ENCODE assay signal across 20 cellular contexts in genomic region chr17:50501906-50502642, GRCh38. TPM values are rescaled to one million over a fixed set of nuclear protein-coding genes. Genes with fewer than 3 reads are reported as not detected.
DNase-seq lines count a peak whose midpoint lies in the region; ATAC-seq and TF ChIP-seq lines count a peak whose summit lies in the region.
"Had no signal": no experiment of that assay in that cellular context is flagged by ENCODE, and none has a peak within 500 bp of the region (broad histone marks: within the 10 kb centered on the region; RNA-seq: fewer than 3 reads in every experiment).

No MANE protein-coding gene starts in this region.

- H3K27me3 ChIP-seq in muscle layer of duodenum (ENCODE audit: low read depth, low read length) (no peaks in the 10 kb centered on the region), transverse colon (no peaks in the 10 kb centered on the region)
- H3K27me3 ChIP-seq: MG63 had no signal

- no peaks in the 10 kb centered on the region for H3K9me3 Mint-ChIP-seq in activated naive CD4-positive, alpha-beta T cell treated with anti-CD3 and anti-CD28 coated beads, Interleukin-2, amount 10 ng/mL, durations not matched to agents 7 days and 5 days
- no peaks in the 10 kb centered on the region for H3K9me3 Mint-ChIP-seq in activated naive CD4-positive, alpha-beta T cell treated with anti-CD3 and anti-CD28 coated beads, Interleukin-2, amount 50 U/mL, for 72 hours
- no peaks in the 10 kb centered on the region for H3K9me3 Mint-ChIP-seq in chondrocyte (ENCODE audit: low read depth)

- peaks cover 41% of the 10 kb centered on the region for H3K4me1 Mint-ChIP-seq in activated naive CD4-positive, alpha-beta T cell treated with anti-CD3 and anti-CD28 coated beads, Interleukin-2, amount 10 ng/mL, durations not matched to agents 7 days and 5 days
- H3K4me1 Mint-ChIP-seq in chondrocyte (ENCODE audit: low read depth): peaks cover 3% of the 10 kb centered on the region

- peak overlapping the region; percentile 28 for H3K27ac Mint-ChIP-seq in activated naive CD4-positive, alpha-beta T cell treated with anti-CD3 and anti-CD28 coated beads, Interleukin-2, amount 10 ng/mL, durations not matched to agents 7 days and 5 days
- H3K27ac Mint-ChIP-seq in activated naive CD4-positive, alpha-beta T cell treated with anti-CD3 and anti-CD28 coated beads, Interleukin-2, amount 50 U/mL, for 72 hours: no peak overlapping the region
- no peak overlapping the region for H3K27ac Mint-ChIP-seq in chondrocyte (ENCODE audit: unreplicated experiment)

- no peak for TF ChIP-seq CTCF in chondrocyte (IDR thresholded peaks at IDR 0.05)
- TF ChIP-seq CTCF in transverse colon (IDR thresholded peaks at IDR 0.05): no peak

- DNase-seq in activated naive CD4-positive, alpha-beta T cell treated with anti-CD3 and anti-CD28 coated beads, Interleukin-2, amount 10 ng/mL, durations not matched to agents 7 days and 5 days: no peak
- DNase-seq in activated naive CD4-positive, alpha-beta T cell treated with anti-CD3 and anti-CD28 coated beads, Interleukin-2, amount 50 U/mL, for 72 hours (ENCODE audit: low spot score in 2 of 2): no peak
- DNase-seq in chondrocyte (ENCODE audit: low spot score) (peak; percentile 15), transverse colon (no peak), retina (no peak)
- DNase-seq: 8988T; Calu3; CD4-positive, alpha-beta memory T cell; DMS79 treated with DMSO at 0.1 percent for 48 hours; Karpas-422; MG63; NCI-H1092; NCI-H1694; PC-3 had no signal

- no peak for ATAC-seq in activated naive CD4-positive, alpha-beta T cell treated with anti-CD3 and anti-CD28 coated beads, Interleukin-2, amount 50 U/mL, for 72 hours
- ATAC-seq in GM19467 (IDR thresholded peaks at IDR 0.05; ENCODE audit: unreplicated experiment): no peak
- ATAC-seq in GM21576 (IDR thresholded peaks at IDR 0.05; ENCODE audit: unreplicated experiment): no peak
- ATAC-seq: PC-3 had no signal

- in situ Hi-C loops in transverse colon (cut with MboI; ENCODE audit: low pct_ligation_motif_present in 1 of 4, low pct_unique_long_range_greater_than_20kb in 1 of 4, low sequenced_read_pairs in 3 of 4): no loop called here

- H3K27ac ChIP-seq in muscle layer of duodenum (ENCODE audit: low read length) (peak overlapping the region; percentile 5), transverse colon (peak overlapping the region in 3 of 4 donors; percentile 29 to 46 (median 40))
- H3K27ac ChIP-seq: RWPE1 had no signal

- peaks cover 42% of the 10 kb centered on the region for H3K27me3 Mint-ChIP-seq in activated naive CD4-positive, alpha-beta T cell treated with anti-CD3 and anti-CD28 coated beads, Interleukin-2, amount 10 ng/mL, durations not matched to agents 7 days and 5 days
- no peaks in the 10 kb centered on the region for H3K27me3 Mint-ChIP-seq in chondrocyte (ENCODE audit: low read depth)
- H3K27me3 Mint-ChIP-seq: CD4-positive, alpha-beta memory T cell had no signal

- no peaks in the 10 kb centered on the region for H3K36me3 Mint-ChIP-seq in activated naive CD4-positive, alpha-beta T cell treated with anti-CD3 and anti-CD28 coated beads, Interleukin-2, amount 10 ng/mL, durations not matched to agents 7 days and 5 days
- no peaks in the 10 kb centered on the region for H3K36me3 Mint-ChIP-seq in activated naive CD4-positive, alpha-beta T cell treated with anti-CD3 and anti-CD28 coated beads, Interleukin-2, amount 50 U/mL, for 72 hours
- no peaks in the 10 kb centered on the region for H3K36me3 Mint-ChIP-seq in chondrocyte (ENCODE audit: low read depth)
- H3K36me3 Mint-ChIP-seq: CD4-positive, alpha-beta memory T cell had no signal

- 81 to 84% methylated on average over 9 to 14 of the region's 14 CpGs for WGBS in transverse colon (ENCODE audit: low coverage in 1 of 2), 2 donors

- H3K9me3 ChIP-seq in muscle layer of duodenum (ENCODE audit: control insufficient read depth in 1 of 2, low read length in 2 of 2): no peaks in the 10 kb centered on the region
- H3K9me3 ChIP-seq in transverse colon: no peaks in the 10 kb centered on the region
- H3K9me3 ChIP-seq: HAP-1, MG63 had no signal

- H3K4me1 ChIP-seq in muscle layer of duodenum (ENCODE audit: control insufficient read depth in 1 of 2, insufficient read depth in 2 of 2, low read length in 2 of 2): no peaks in the 10 kb centered on the region
- H3K4me1 ChIP-seq in transverse colon: peaks cover 0 to 20% (median 5%) of the 10 kb centered on the region in 4 donors
- H3K4me1 ChIP-seq: HAP-1 had no signal

- no peak for TF ChIP-seq EP300 in transverse colon (IDR thresholded peaks at IDR 0.05; ENCODE audit: low read depth)

- H3K36me3 ChIP-seq in muscle layer of duodenum (ENCODE audit: control insufficient read depth in 1 of 2, insufficient read depth in 2 of 2, low read length in 2 of 2): no peaks in the 10 kb centered on the region
- no peaks in the 10 kb centered on the region for H3K36me3 ChIP-seq in transverse colon
- H3K36me3 ChIP-seq: HAP-1, MG63 had no signal

- H3K4me3 ChIP-seq in muscle layer of duodenum (ENCODE audit: low read depth in 1 of 2, low read length in 2 of 2) (no peak overlapping the region), transverse colon (no peak overlapping the region)
- H3K4me3 ChIP-seq: HAP-1, MG63 had no signal

- no peak for TF ChIP-seq POLR2A in transverse colon (IDR thresholded peaks at IDR 0.05)

- intact Hi-C loops in transverse colon (cut with DNase I; ENCODE audit: low total_unique reads): no loop called here

- CTCF ChIA-PET in activated naive CD4-positive, alpha-beta T cell treated with anti-CD3 and anti-CD28 coated beads, Interleukin-2, amount 10 ng/mL, durations not matched to agents 7 days and 5 days (lab: Charles Lee): interaction anchor here (0.6 to 6.2 kb wide), 6 partner anchors 9 to 124 kb away, joined by 3 to 44 read pairs (median 8); partner anchors contain the start of gene RSAD1

- no peak overlapping the region for H3K4me3 Mint-ChIP-seq in activated naive CD4-positive, alpha-beta T cell treated with anti-CD3 and anti-CD28 coated beads, Interleukin-2, amount 10 ng/mL, durations not matched to agents 7 days and 5 days
- H3K4me3 Mint-ChIP-seq in chondrocyte (ENCODE audit: unreplicated experiment): no peak overlapping the region
- H3K4me3 Mint-ChIP-seq: CD4-positive, alpha-beta memory T cell had no signal

RNA-seq across cellular contexts. Expression of gene MYCBPAP, which starts 6.2 kb away (rescaled TPM):
- 1 to 10 TPM in 1 of 2 donors, under 1 TPM in 1; 0.30 to 1.6 TPM for total RNA-seq in activated naive CD4-positive, alpha-beta T cell treated with anti-CD3 and anti-CD28 coated beads, Interleukin-2, amount 50 U/mL, for 72 hours
- total RNA-seq in chondrocyte (0.99 to 1.2 TPM (median 1.00 TPM) in 3 replicates), transverse colon (1 to 10 TPM in 2 of 4 donors, under 1 TPM in 1, not detected in 1; 0.64 to 3.7 (median 2.7) TPM)

RNA-seq across cellular contexts. Expression of gene RSAD1, which starts 23.4 kb away (rescaled TPM):
- total RNA-seq in activated naive CD4-positive, alpha-beta T cell treated with anti-CD3 and anti-CD28 coated beads, Interleukin-2, amount 50 U/mL, for 72 hours: 10 to 100 TPM; 24.4 to 51.0 TPM
- total RNA-seq in chondrocyte (28.6 to 33.4 TPM (median 29.8 TPM) in 3 replicates), transverse colon (10 to 100 TPM; 19.1 to 35.6 (median 28.2) TPM)

RNA-seq across cellular contexts. Expression of gene EPN3, which starts 30.5 kb away (rescaled TPM):
- total RNA-seq in activated naive CD4-positive, alpha-beta T cell treated with anti-CD3 and anti-CD28 coated beads, Interleukin-2, amount 50 U/mL, for 72 hours: not detected
- total RNA-seq in chondrocyte (not detected in 3 replicates), transverse colon (10 to 100 TPM; 19.2 to 95.7 (median 57.4) TPM)
- total RNA-seq: CD4-positive, alpha-beta memory T cell had no signal

RNA-seq across cellular contexts. Expression of gene CHAD, which starts 33.4 kb away (rescaled TPM):
- total RNA-seq in activated naive CD4-positive, alpha-beta T cell treated with anti-CD3 and anti-CD28 coated beads, Interleukin-2, amount 50 U/mL, for 72 hours: not detected
- 0.12 TPM in 1 of 3 replicates, not detected in the others for total RNA-seq in chondrocyte
- total RNA-seq in transverse colon: 10 to 100 TPM in 3 of 4 donors, 1 to 10 TPM in 1; 9.6 to 59.8 (median 19.7) TPM
- total RNA-seq: Calu3; CD4-positive, alpha-beta memory T cell; G401; PC-3 had no signal

RNA-seq across cellular contexts. Expression of gene SPATA20, which starts 44.9 kb away (rescaled TPM):
- 10 to 100 TPM; 11.4 to 18.6 TPM for total RNA-seq in activated naive CD4-positive, alpha-beta T cell treated with anti-CD3 and anti-CD28 coated beads, Interleukin-2, amount 50 U/mL, for 72 hours
- 51.0 to 60.1 TPM (median 51.8 TPM) in 3 replicates for total RNA-seq in chondrocyte
- 100 to 1,000 TPM; 116 to 437 (median 228) TPM for total RNA-seq in transverse colon

Comparison
In these comparisons a context has a peak if more than half of its experiments do, and no peak if none do; other contexts are left out.
1. RNA of gene EPN3, which starts 30.5 kb away (total RNA-seq): 19.2 to 95.7 TPM in transverse colon; not detected in activated naive CD4-positive, alpha-beta T cell treated with anti-CD3 and anti-CD28 coated beads, Interleukin-2, amount 50 U/mL, for 72 hours and not detected in chondrocyte; every median in the first group is over 10 times any median in the second.